Comparison of ENCODE assay signal across 8 cellular contexts in genomic region chr9:130713286-130713975, GRCh38. TPM values are rescaled to one million over a fixed set of nuclear protein-coding genes. Genes with fewer than 3 reads are reported as not detected.
DNase-seq lines count a peak whose midpoint lies in the region; ATAC-seq, FAIRE-seq and TF ChIP-seq lines count a peak whose summit lies in the region.

No MANE protein-coding gene starts in this region.

- TF ChIP-seq CTCF in GM12865 (IDR thresholded peaks at IDR 0.05; ENCODE audit: insufficient read depth, low read depth, low read length, missing control alignments) (no peak), LNCaP clone FGC (IDR thresholded peaks at IDR 0.05; ENCODE audit: control insufficient read depth, extremely low read depth, insufficient read depth) (0 out of 2 replicates have a peak, but pooled peaks have one; percentile 3), brain (conservative IDR thresholded peaks at IDR 0.05) (peak in 1 of 2 experiments; percentile 19), keratinocyte (optimal IDR thresholded peaks at IDR 0.05 in 1 of 3, IDR thresholded peaks at IDR 0.05 in 1 of 3, conservative IDR thresholded peaks at IDR 0.05 in 1 of 3; ENCODE audit: extremely low read depth in 1 of 3, insufficient read depth in 2 of 3, low read length in 3 of 3) (no peak)

- H2AFZ ChIP-seq in keratinocyte (ENCODE audit: control insufficient read depth, low read length), result peak overlapping the region; percentile 84

- dilution Hi-C loops in keratinocyte (cut with MboI; ENCODE audit: extremely low pct_ligation_motif_present, low sequenced_read_pairs), result no loop called here

- peaks cover 0 to 2% (median 0%) of the 10 kb centered on the region in 5 experiments for H3K9me3 Mint-ChIP-seq in brain
- no peaks in the 10 kb centered on the region for H3K9me3 Mint-ChIP-seq in stimulated activated memory B cell treated with anti-CD40 and anti-IgM and Interleukin-4, amounts not matched to agents 10 μg/mL and 1 μg/mL and 100 μg/mL, for 72 hours

- H3K4me1 ChIP-seq in keratinocyte (ENCODE audit: control insufficient read depth, extremely low read depth, insufficient read depth, low read length), result peaks cover 15% of the 10 kb centered on the region

- H3K36me3 Mint-ChIP-seq in brain, result no peaks in the 10 kb centered on the region
- H3K36me3 Mint-ChIP-seq in stimulated activated memory B cell treated with anti-CD40 and anti-IgM and Interleukin-4, amounts not matched to agents 10 μg/mL and 1 μg/mL and 100 μg/mL, for 72 hours, result no peaks in the 10 kb centered on the region

- peaks cover 7% of the 10 kb centered on the region for H3K27me3 Mint-ChIP-seq in brain
- H3K27me3 Mint-ChIP-seq in stimulated activated memory B cell treated with anti-CD40 and anti-IgM and Interleukin-4, amounts not matched to agents 10 μg/mL and 1 μg/mL and 100 μg/mL, for 72 hours, result no peaks in the 10 kb centered on the region

- peak overlapping the region; percentile 91 for H3K27ac ChIP-seq in keratinocyte (ENCODE audit: control insufficient read depth, insufficient read depth, low read length)

- H3K36me3 ChIP-seq in keratinocyte (ENCODE audit: control insufficient read depth in 2 of 2, extremely low read depth in 1 of 2, insufficient read depth in 2 of 2, low read length in 2 of 2), result no peaks in the 10 kb centered on the region

- FAIRE-seq in keratinocyte (lab: Jason Lieb, UNC), result no peak

- H3K4me3 Mint-ChIP-seq in brain, result peak overlapping the region; percentile 91 to 99 (median 93)
- H3K4me3 Mint-ChIP-seq in stimulated activated memory B cell treated with anti-CD40 and anti-IgM and Interleukin-4, amounts not matched to agents 10 μg/mL and 1 μg/mL and 100 μg/mL, for 72 hours, result peak overlapping the region; percentile 97

- no peaks in the 10 kb centered on the region for H4K20me1 ChIP-seq in keratinocyte (ENCODE audit: control insufficient read depth, extremely low read depth, insufficient read depth, low read length)

- peaks cover 52% of the 10 kb centered on the region for H3K4me1 Mint-ChIP-seq in brain
- H3K4me1 Mint-ChIP-seq in stimulated activated memory B cell treated with anti-CD40 and anti-IgM and Interleukin-4, amounts not matched to agents 10 μg/mL and 1 μg/mL and 100 μg/mL, for 72 hours, result peaks cover 34% of the 10 kb centered on the region

- H3K79me2 ChIP-seq in keratinocyte (ENCODE audit: control insufficient read depth, insufficient read depth, low read length), result peaks cover 48% of the 10 kb centered on the region

- H3K4me3 ChIP-seq in GM12865 (ENCODE audit: low read depth, low read length) (peak overlapping the region; percentile 94), LNCaP clone FGC (ENCODE audit: low read depth, low read length) (peak overlapping the region; percentile 94), keratinocyte (ENCODE audit: control insufficient read depth in 2 of 3, extremely low read depth in 1 of 3, insufficient read depth in 2 of 3, low read depth in 1 of 3, low read length in 3 of 3) (peak overlapping the region; percentile 82 to 98 (median 87))

- no peaks in the 10 kb centered on the region for H3K27me3 ChIP-seq in keratinocyte (ENCODE audit: control insufficient read depth, extremely low read depth, insufficient read depth, low read length)

- no peak for ATAC-seq in stimulated activated memory B cell treated with anti-CD40 and anti-IgM and Interleukin-4, amounts not matched to agents 10 μg/mL and 1 μg/mL and 100 μg/mL, for 72 hours
- ATAC-seq in GM21576 (IDR thresholded peaks at IDR 0.05; ENCODE audit: unreplicated experiment), result no peak
- ATAC-seq in HG02763 (IDR thresholded peaks at IDR 0.05; ENCODE audit: unreplicated experiment), result no peak

- H3K9me3 ChIP-seq in keratinocyte (ENCODE audit: control insufficient read depth, low read depth, low read length), result no peaks in the 10 kb centered on the region

- H3K9me1 ChIP-seq in keratinocyte (ENCODE audit: control insufficient read depth, extremely low read depth, insufficient read depth, low read length), result no peaks in the 10 kb centered on the region

- peak overlapping the region; percentile 95 for H3K9ac ChIP-seq in keratinocyte (ENCODE audit: control insufficient read depth, extremely low read depth, insufficient read depth, low read length)

- H3K27ac Mint-ChIP-seq in brain, result peak overlapping the region; percentile 91 to 96 (median 92)
- peak overlapping the region; percentile 90 for H3K27ac Mint-ChIP-seq in stimulated activated memory B cell treated with anti-CD40 and anti-IgM and Interleukin-4, amounts not matched to agents 10 μg/mL and 1 μg/mL and 100 μg/mL, for 72 hours

- peak; percentile 24 for DNase-seq in GM12865 (ENCODE audit: low read depth)
- DNase-seq in LNCaP clone FGC (ENCODE audit: low read depth), result no peak
- no peak for DNase-seq in keratinocyte (ENCODE audit: low read depth, low spot score)
- no peak for DNase-seq in OCI-M2 (lab: John Stamatoyannopoulos, UW; ENCODE audit: unreplicated experiment)

- peak overlapping the region; percentile 90 for H3K4me2 ChIP-seq in keratinocyte (ENCODE audit: control insufficient read depth, extremely low read depth, insufficient read depth, low read depth, low read length)

RNA-seq across cellular contexts. Expression of gene EXOSC2, which starts 19.9 kb away (rescaled TPM):
- polyA plus RNA-seq in brain (ENCODE audit: insufficient read depth, low read depth, low replicate concordance), result 33.7 TPM
- polyA plus RNA-seq in keratinocyte, result 22.1 to 37.5 TPM (median 35.9 TPM) in 3 replicates
- 13.0 TPM for polyA plus RNA-seq in keratinocyte (2011; ENCODE audit: low read depth)
- 17.8 and 19.9 TPM in 2 replicates for polyA plus RNA-seq in keratinocyte (2011; cell fraction: cytosol; rRNA removed)
- 30.3 and 40.1 TPM in 2 replicates for polyA plus RNA-seq in keratinocyte (2011; cell fraction: nucleus; rRNA removed)
- 12.1 and 26.2 TPM in 2 replicates for polyA plus RNA-seq in keratinocyte (2012; ENCODE audit: low replicate concordance)
- 12.2 to 47.6 TPM (median 19.7 TPM) in 3 replicates for polyA minus RNA-seq in keratinocyte
- 48.7 TPM for polyA minus RNA-seq in keratinocyte (2011; cell fraction: cytosol; rRNA and poly(A)+ RNA removed)
- 8.0 and 18.8 TPM in 2 replicates for polyA minus RNA-seq in keratinocyte (2011; cell fraction: nucleus; rRNA and poly(A)+ RNA removed)

RNA-seq across cellular contexts. Expression of gene PRDM12, which starts 49.0 kb away (rescaled TPM):
- polyA plus RNA-seq in brain (ENCODE audit: insufficient read depth, low read depth, low replicate concordance) (0.17 TPM), keratinocyte (not detected in 3 replicates)
- not detected for polyA plus RNA-seq in keratinocyte (2011; ENCODE audit: low read depth)
- polyA plus RNA-seq in keratinocyte (2011; cell fraction: cytosol; rRNA removed), result 0.04 TPM in 2 replicates
- polyA plus RNA-seq in keratinocyte (2011; cell fraction: nucleus; rRNA removed), result not detected in 2 replicates
- 0.11 TPM in 1 of 2 replicates, not detected in the other for polyA plus RNA-seq in keratinocyte (2012; ENCODE audit: low replicate concordance)
- not detected in 3 replicates for polyA minus RNA-seq in keratinocyte
- polyA minus RNA-seq in keratinocyte (2011; cell fraction: cytosol; rRNA and poly(A)+ RNA removed), result not detected
- polyA minus RNA-seq in keratinocyte (2011; cell fraction: nucleus; rRNA and poly(A)+ RNA removed), result not detected in 2 replicates
